8 cellular contexts compared by ENCODE assay signal in the genomic region with DNA sequence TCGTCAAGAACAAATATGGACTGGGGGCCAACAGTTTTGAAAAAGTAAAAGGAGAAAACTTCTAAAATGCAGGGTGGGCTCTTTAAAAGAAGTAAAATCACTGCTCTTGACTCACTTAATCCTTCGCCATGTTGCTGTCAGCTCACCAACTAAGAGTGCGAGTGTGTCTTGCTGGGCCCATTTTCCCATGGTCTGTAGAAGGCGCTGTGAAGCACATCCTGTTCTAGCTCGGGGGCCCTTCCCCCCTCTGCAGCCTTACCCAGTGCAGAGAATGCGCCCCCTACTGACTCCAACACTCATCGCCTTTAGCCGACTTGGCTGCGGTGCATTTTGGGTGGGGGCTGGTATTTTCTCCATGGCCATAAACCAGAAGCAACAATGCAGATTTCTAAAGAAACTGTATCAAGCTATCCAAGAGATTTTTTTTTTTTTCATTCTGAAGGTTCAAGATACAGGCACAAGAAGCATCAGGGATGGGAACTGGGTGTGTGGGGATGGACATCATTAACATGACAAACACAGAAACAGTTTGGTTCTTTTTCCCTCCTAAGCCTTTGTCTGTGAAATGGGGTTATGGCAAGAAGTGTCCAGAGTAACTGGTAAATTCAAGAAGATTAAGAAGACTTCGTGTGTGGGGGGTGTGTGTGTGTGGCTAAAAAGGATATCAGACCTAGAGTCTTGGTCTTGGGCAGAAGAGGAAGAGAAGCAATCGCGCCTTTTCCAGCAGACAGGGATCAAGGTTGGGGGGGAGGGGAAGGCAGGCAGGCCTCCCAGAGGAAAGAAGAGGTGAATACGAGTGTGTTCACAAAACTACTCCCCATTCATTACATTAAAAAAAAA. TPM values are rescaled to one million over a fixed set of nuclear protein-coding genes. Genes with fewer than 3 reads are reported as not detected.
DNase-seq lines count a peak whose midpoint lies in the region; ATAC-seq and TF ChIP-seq lines count a peak whose summit lies in the region.

No MANE protein-coding gene starts in this region.

- DNase-seq in GF-D8 (lab: John Stamatoyannopoulos, UW) (peak; percentile 67), HFF-Myc (ENCODE audit: extremely low read depth, low read depth) (peak; percentile 94), MV-4-11 (lab: John Stamatoyannopoulos, UW) (peak; percentile 93), SK-MEL-5 (ENCODE audit: low read depth, low spot score) (peak; percentile 99), glutamatergic neuron (peak; percentile 93), osteoblast (ENCODE audit: insufficient read length, low spot score, missing footprints) (peak; percentile 92), thoracic aorta (ENCODE audit: low spot score) (peak; percentile 82)

- no peaks in the 10 kb centered on the region for H3K27me3 Mint-ChIP-seq in activated naive CD4-positive, alpha-beta T cell treated with anti-CD3 and anti-CD28 coated beads, Interleukin-2, amount 50 U/mL, for 24 hours
- H3K27me3 Mint-ChIP-seq in glutamatergic neuron (ENCODE audit: unreplicated experiment), result peaks cover 9% of the 10 kb centered on the region

- H3K4me1 ChIP-seq in osteoblast (ENCODE audit: insufficient read depth, low read length), result peaks cover 20% of the 10 kb centered on the region
- H3K4me1 ChIP-seq in thoracic aorta (ENCODE audit: control insufficient read depth in 1 of 2, low read depth in 2 of 2), result peaks cover 33 to 48% of the 10 kb centered on the region in 2 donors

- peaks cover 50% of the 10 kb centered on the region for H4K20me1 ChIP-seq in osteoblast (ENCODE audit: insufficient read depth, low read length)

- peak overlapping the region; percentile 81 for H3K4me2 ChIP-seq in osteoblast (ENCODE audit: insufficient read depth, low read length)

- no peaks in the 10 kb centered on the region for H3K27me3 ChIP-seq in osteoblast (ENCODE audit: insufficient read depth, low read length)
- no peaks in the 10 kb centered on the region for H3K27me3 ChIP-seq in thoracic aorta (replicated peaks; ENCODE audit: insufficient read depth)

- peak overlapping the region; percentile 79 for H3K4me3 ChIP-seq in HFF-Myc (replicated peaks; ENCODE audit: low read depth, low read length)
- H3K4me3 ChIP-seq in osteoblast (ENCODE audit: insufficient read depth, low read length), result peak overlapping the region; percentile 76
- peak overlapping the region; percentile 89 for H3K4me3 ChIP-seq in thoracic aorta

- in situ Hi-C loops in SK-MEL-5 (cut with HindIII; ENCODE audit: low pct_unique_long_range_greater_than_20kb, low sequenced_read_pairs), result no loop called here

- no peak overlapping the region for H2AFZ ChIP-seq in osteoblast (ENCODE audit: low read length)

- H3K36me3 Mint-ChIP-seq in activated naive CD4-positive, alpha-beta T cell treated with anti-CD3 and anti-CD28 coated beads, Interleukin-2, amount 50 U/mL, for 24 hours, result peaks cover 18% of the 10 kb centered on the region
- no peaks in the 10 kb centered on the region for H3K36me3 Mint-ChIP-seq in glutamatergic neuron (ENCODE audit: unreplicated experiment)

- no peaks in the 10 kb centered on the region for H3K9me3 ChIP-seq in osteoblast (ENCODE audit: low read depth, low read length)
- H3K9me3 ChIP-seq in thoracic aorta, result no peaks in the 10 kb centered on the region

- peak overlapping the region; percentile 93 for H3K4me3 Mint-ChIP-seq in activated naive CD4-positive, alpha-beta T cell treated with anti-CD3 and anti-CD28 coated beads, Interleukin-2, amount 50 U/mL, for 24 hours
- peak overlapping the region; percentile 95 for H3K4me3 Mint-ChIP-seq in glutamatergic neuron (ENCODE audit: unreplicated experiment)

- peaks cover 42% of the 10 kb centered on the region for H3K36me3 ChIP-seq in osteoblast (ENCODE audit: insufficient read depth, low read length)
- H3K36me3 ChIP-seq in thoracic aorta, result peaks cover 5% of the 10 kb centered on the region

- H3K9me3 Mint-ChIP-seq in activated naive CD4-positive, alpha-beta T cell treated with anti-CD3 and anti-CD28 coated beads, Interleukin-2, amount 50 U/mL, for 24 hours, result no peaks in the 10 kb centered on the region
- peaks cover 12% of the 10 kb centered on the region for H3K9me3 Mint-ChIP-seq in glutamatergic neuron (ENCODE audit: unreplicated experiment)

- H3K27ac Mint-ChIP-seq in activated naive CD4-positive, alpha-beta T cell treated with anti-CD3 and anti-CD28 coated beads, Interleukin-2, amount 50 U/mL, for 24 hours, result peak overlapping the region; percentile 93
- peak overlapping the region; percentile 94 for H3K27ac Mint-ChIP-seq in glutamatergic neuron (ENCODE audit: unreplicated experiment)

- peak; percentile 100 for TF ChIP-seq CTCF in HFF-Myc (IDR thresholded peaks at IDR 0.05; ENCODE audit: low read depth, low read length, missing control alignments)
- TF ChIP-seq CTCF in glutamatergic neuron (IDR thresholded peaks at IDR 0.05; ENCODE audit: partially characterized antibody, unreplicated experiment), result peak; percentile 90
- peak; percentile 99 for TF ChIP-seq CTCF in osteoblast (IDR thresholded peaks at IDR 0.05; ENCODE audit: extremely low read depth, low read depth, low read length)
- peak; percentile 72 for TF ChIP-seq CTCF in thoracic aorta (IDR thresholded peaks at IDR 0.05)

- ATAC-seq in thoracic aorta (ENCODE audit: insufficient number of reproducible peaks, low FRiP score, low read depth), result peak; percentile 62

- H3K4me1 Mint-ChIP-seq in activated naive CD4-positive, alpha-beta T cell treated with anti-CD3 and anti-CD28 coated beads, Interleukin-2, amount 50 U/mL, for 24 hours, result peaks cover 58% of the 10 kb centered on the region
- peaks cover 34% of the 10 kb centered on the region for H3K4me1 Mint-ChIP-seq in glutamatergic neuron (ENCODE audit: low read depth, unreplicated experiment)

- H3K79me2 ChIP-seq in osteoblast (ENCODE audit: insufficient read depth, low read length), result peaks cover 69% of the 10 kb centered on the region

- H3K27ac ChIP-seq in osteoblast (ENCODE audit: low read depth, low read length), result peak overlapping the region; percentile 37
- H3K27ac ChIP-seq in thoracic aorta, result peak overlapping the region; percentile 49 to 70

RNA-seq across cellular contexts. Expression of gene ADNP, which starts 1.7 kb away (rescaled TPM):
- total RNA-seq in SK-MEL-5 (2014; rRNA removed; shearing (Covaris generic)), result 26.9 and 28.8 TPM in 2 replicates
- 40.4 and 60.5 TPM in 2 replicates for polyA plus RNA-seq in SK-MEL-5 (2015; cell fraction: cytosol; rRNA removed)
- polyA plus RNA-seq in SK-MEL-5 (2015; cell fraction: nucleus; rRNA removed), result 40.7 and 51.0 TPM in 2 replicates
- 139 TPM for total RNA-seq in glutamatergic neuron (ENCODE audit: unreplicated experiment)
- total RNA-seq in osteoblast, result 23.5 and 26.2 TPM in 2 replicates
- 10 to 100 TPM; 32.5 to 61.4 TPM for total RNA-seq in thoracic aorta

RNA-seq across cellular contexts. Expression of gene DPM1, which starts 28.8 kb away (rescaled TPM):
- 109 and 126 TPM in 2 replicates for total RNA-seq in SK-MEL-5 (2014; rRNA removed; shearing (Covaris generic))
- 73.2 and 76.4 TPM in 2 replicates for polyA plus RNA-seq in SK-MEL-5 (2015; cell fraction: cytosol; rRNA removed)
- polyA plus RNA-seq in SK-MEL-5 (2015; cell fraction: nucleus; rRNA removed), result 62.8 and 78.5 TPM in 2 replicates
- 31.9 TPM for total RNA-seq in glutamatergic neuron (ENCODE audit: unreplicated experiment)
- total RNA-seq in osteoblast, result 43.3 and 53.2 TPM in 2 replicates
- total RNA-seq in thoracic aorta, result 10 to 100 TPM; 43.6 to 75.3 TPM

RNA-seq across cellular contexts. Expression of gene MOCS3, which starts 29.1 kb away (rescaled TPM):
- total RNA-seq in SK-MEL-5 (2014; rRNA removed; shearing (Covaris generic)), result 11.7 and 13.9 TPM in 2 replicates
- 10.4 and 10.9 TPM in 2 replicates for polyA plus RNA-seq in SK-MEL-5 (2015; cell fraction: cytosol; rRNA removed)
- polyA plus RNA-seq in SK-MEL-5 (2015; cell fraction: nucleus; rRNA removed), result 4.4 and 4.6 TPM in 2 replicates
- 4.1 TPM for total RNA-seq in glutamatergic neuron (ENCODE audit: unreplicated experiment)
- total RNA-seq in osteoblast, result 9.7 and 10.5 TPM in 2 replicates
- total RNA-seq in thoracic aorta, result 1 to 10 TPM; 4.2 to 5.3 TPM

Comparison
In these comparisons a context has a peak if more than half of its experiments do, and no peak if none do; other contexts are left out.
1. Peak in every context shown above with its lines: DNase-seq, ATAC-seq, H3K4me3 ChIP-seq and H3K27ac ChIP-seq.